ENCODE assay signal across 22 cellular contexts in genomic region chr5:157339409-157339808, GRCh38.
"Had no signal": no experiment of that assay in that cellular context is flagged by ENCODE, and none has a peak within 500 bp of the region (broad histone marks: within the 10 kb centered on the region; RNA-seq: fewer than 3 reads in every experiment).

No MANE protein-coding gene starts in this region.

- H3K27me3 Mint-ChIP-seq: stimulated activated naive CD8-positive, alpha-beta T cell treated with anti-CD3 and anti-CD28 coated beads, Interleukin-15, Interleukin-2, amounts not matched to agents 100 ng/mL and 50 ng/mL, for 24 hours had no signal

- H3K9me3 ChIP-seq: esophagus muscularis mucosa, left ventricle myocardium inferior, prostate gland, right atrium auricular region, suprapubic skin, transverse colon, uterus had no signal

- H3K27ac Mint-ChIP-seq: neural progenitor cell; stimulated activated naive CD8-positive, alpha-beta T cell treated with anti-CD3 and anti-CD28 coated beads, Interleukin-15, Interleukin-2, amounts not matched to agents 100 ng/mL and 50 ng/mL, for 24 hours; WTC11 had no signal

- H3K4me1 Mint-ChIP-seq: WTC11 had no signal

- H3K4me3 Mint-ChIP-seq: neural progenitor cell; stimulated activated naive CD8-positive, alpha-beta T cell treated with anti-CD3 and anti-CD28 coated beads, Interleukin-15, Interleukin-2, amounts not matched to agents 100 ng/mL and 50 ng/mL, for 24 hours; WTC11 had no signal

- ATAC-seq: heart right ventricle, WTC11 had no signal

- H3K9me3 Mint-ChIP-seq: neural progenitor cell; stimulated activated naive CD8-positive, alpha-beta T cell treated with anti-CD3 and anti-CD28 coated beads, Interleukin-15, Interleukin-2, amounts not matched to agents 100 ng/mL and 50 ng/mL, for 24 hours; WTC11 had no signal

- DNase-seq: activated CD4-positive, alpha-beta T cell treated with anti-CD3 and anti-CD28 coated beads for 4 hours; activated naive CD4-positive, alpha-beta T cell; amniotic stem cell; dermis blood vessel endothelial cell; effector memory CD4-positive, alpha-beta T cell; heart right ventricle; kidney glomerular epithelial cell; left ventricle myocardium inferior; mammary epithelial cell; midbrain; stimulated activated CD4-positive, alpha-beta T cell treated with anti-CD3 and anti-CD28 coated beads, Interleukin-12 subunit alpha, Interleukin-12 subunit beta, amount 100 ng/mL, for 4 hours; stimulated activated CD4-positive, alpha-beta T cell treated with anti-CD3 and anti-CD28 coated beads, Interleukin-1b, Interleukin-23, amount 100 ng/mL, for 48 hours; stimulated activated CD8-positive, alpha-beta memory T cell treated with anti-CD3 and anti-CD28 coated beads, Interleukin-4, amount 100 ng/mL, for 48 hours; transverse colon; uterus had no signal
